ENCODE assay signal across 20 cellular contexts in the genomic region with DNA sequence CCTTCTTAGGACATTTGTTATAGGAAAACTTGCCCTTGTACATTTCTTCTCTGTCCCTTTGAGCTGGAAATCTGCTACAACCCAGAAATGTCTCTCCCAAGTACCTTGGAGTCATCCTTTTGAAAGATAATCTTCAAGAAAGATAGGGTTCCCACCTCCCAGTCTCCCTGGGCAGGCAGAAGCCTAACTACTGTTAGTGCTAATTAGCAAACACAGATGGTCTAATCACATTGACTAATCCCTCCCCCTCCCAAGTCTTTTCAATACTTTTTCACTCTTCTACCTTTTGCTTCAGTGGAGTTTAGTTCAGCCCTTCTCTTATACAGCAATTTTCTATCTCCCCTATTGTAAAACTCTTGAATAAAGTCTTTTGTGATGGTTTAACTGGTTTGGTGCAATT.
"Had no signal": no experiment of that assay in that cellular context is flagged by ENCODE, and none has a peak within 500 bp of the region (broad histone marks: within the 10 kb centered on the region; RNA-seq: fewer than 3 reads in every experiment).

No MANE protein-coding gene starts in this region.

- H3K4me3 Mint-ChIP-seq: naive thymus-derived CD4-positive, alpha-beta T cell; stimulated activated memory B cell treated with anti-CD40 and anti-IgM and Interleukin-4, amounts not matched to agents 10 μg/mL and 1 μg/mL and 100 μg/mL, for 72 hours; T-helper 1 cell treated with Interleukin-12 subunit alpha and Interleukin-12 subunit beta and Interleukin-4 antibody, amounts not matched to agents 30 μg/mL and 1 μg/mL, for 36 hours had no signal

- H3K27ac Mint-ChIP-seq: naive thymus-derived CD4-positive, alpha-beta T cell; stimulated activated memory B cell treated with anti-CD40 and anti-IgM and Interleukin-4, amounts not matched to agents 10 μg/mL and 1 μg/mL and 100 μg/mL, for 72 hours; T-helper 1 cell treated with Interleukin-12 subunit alpha and Interleukin-12 subunit beta and Interleukin-4 antibody, amounts not matched to agents 30 μg/mL and 1 μg/mL, for 36 hours had no signal

- H3K4me1 Mint-ChIP-seq: stimulated activated memory B cell treated with anti-CD40 and anti-IgM and Interleukin-4, amounts not matched to agents 10 μg/mL and 1 μg/mL and 100 μg/mL, for 72 hours had no signal

- DNase-seq: activated CD4-positive, alpha-beta T cell treated with anti-CD3 and anti-CD28 coated beads, Interleukin-2, amount 50 U/mL, for 1 hour; activated CD4-positive, CD25-positive, alpha-beta regulatory T cell treated with anti-CD3 and anti-CD28 coated beads, Interleukin-2, amount 50 U/mL, for 72 hours; activated CD8-positive, alpha-beta memory T cell treated with anti-CD3 and anti-CD28 coated beads for 24 hours; activated CD8-positive, alpha-beta memory T cell treated with anti-CD3 and anti-CD28 coated beads, Interleukin-2, amount 50 U/mL, for 48 hours; activated effector memory CD4-positive, alpha-beta T cell treated with anti-CD3 and anti-CD28 coated beads, Interleukin-2, amount 50 U/mL, for 16 hours; activated naive CD4-positive, alpha-beta T cell treated with anti-CD3 and anti-CD28 coated beads, Interleukin-2, amount 50 U/mL, for 16 hours; activated T-cell treated with anti-CD3 and anti-CD28 coated beads, Interleukin-2, amount 50 U/mL, for 48 hours; aorta; cerebellar nuclear complex; effector CD4-positive, alpha-beta T cell; esophagus squamous epithelium; heart right ventricle; left ventricle myocardium superior; naive thymus-derived CD4-positive, alpha-beta T cell; spleen; stimulated activated CD4-positive, alpha-beta T cell treated with anti-CD3 and anti-CD28 coated beads, Interleukin-4, amount 100 ng/mL, for 4 hours; upper lobe of right lung had no signal

- H3K9me3 Mint-ChIP-seq: T-helper 1 cell treated with Interleukin-12 subunit alpha and Interleukin-12 subunit beta and Interleukin-4 antibody, amounts not matched to agents 30 μg/mL and 1 μg/mL, for 36 hours had no signal

- FAIRE-seq: endothelial cell of umbilical vein had no signal

- H3K36me3 Mint-ChIP-seq: naive thymus-derived CD4-positive, alpha-beta T cell; stimulated activated memory B cell treated with anti-CD40 and anti-IgM and Interleukin-4, amounts not matched to agents 10 μg/mL and 1 μg/mL and 100 μg/mL, for 72 hours had no signal

- H3K27me3 Mint-ChIP-seq: naive thymus-derived CD4-positive, alpha-beta T cell; stimulated activated memory B cell treated with anti-CD40 and anti-IgM and Interleukin-4, amounts not matched to agents 10 μg/mL and 1 μg/mL and 100 μg/mL, for 72 hours had no signal

- ATAC-seq: heart right ventricle; left ventricle myocardium superior; naive thymus-derived CD4-positive, alpha-beta T cell; stimulated activated memory B cell treated with anti-CD40 and anti-IgM and Interleukin-4, amounts not matched to agents 10 μg/mL and 1 μg/mL and 100 μg/mL, for 72 hours; upper lobe of right lung had no signal
